ENCODE assay signal across 13 cellular contexts in genomic region chr6:108651287-108651686, GRCh38.
DNase-seq lines count a peak whose midpoint lies in the region; ATAC-seq, FAIRE-seq and TF ChIP-seq lines count a peak whose summit lies in the region.
"Had no signal": no experiment of that assay in that cellular context is flagged by ENCODE, and none has a peak within 500 bp of the region (broad histone marks: within the 10 kb centered on the region; RNA-seq: fewer than 3 reads in every experiment).

No MANE protein-coding gene starts in this region.

- DNase-seq in GM12878 (ENCODE audit: low read depth, low spot score) (no peak), lung (ENCODE audit: low spot score) (no peak), NCI-H82 treated with DMSO at 0.1 percent for 48 hours (lab: John Stamatoyannopoulos, UW; ENCODE audit: unreplicated experiment) (no peak), A673 (ENCODE audit: low spot score) (no peak)
- no peak for DNase-seq in stimulated activated effector memory CD8-positive, alpha-beta T cell treated with anti-CD3 and anti-CD28 coated beads, Interleukin-12 subunit alpha, Interleukin-12 subunit beta, amount 100 ng/mL, for 72 hours (ENCODE audit: low spot score in 2 of 2)
- DNase-seq: activated CD4-positive, alpha-beta memory T cell treated with anti-CD3 and anti-CD28 coated beads, Interleukin-2, amount 10 ng/mL, durations not matched to agents 7 days and 5 days; activated gamma-delta T cell; Kasumi-1; nephron progenitor cell had no signal

- no peak for ATAC-seq in GM12878
- ATAC-seq in lung (ENCODE audit: insufficient read depth, low FRiP score) = no peak
- no peak for ATAC-seq in stimulated activated effector memory CD8-positive, alpha-beta T cell treated with anti-CD3 and anti-CD28 coated beads, Interleukin-12 subunit alpha, Interleukin-12 subunit beta, amount 100 ng/mL, for 72 hours
- no peak for ATAC-seq in GM21367 (IDR thresholded peaks at IDR 0.05; ENCODE audit: unreplicated experiment)

- H2AFZ ChIP-seq in KMS-11 (ENCODE audit: low read depth) (no peak overlapping the region), GM12878 (ENCODE audit: control insufficient read depth, low read depth, low read length) (no peak overlapping the region)

- no peaks in the 10 kb centered on the region for H3K36me3 Mint-ChIP-seq in stimulated activated effector memory CD8-positive, alpha-beta T cell treated with anti-CD3 and anti-CD28 coated beads, Interleukin-12 subunit alpha, Interleukin-12 subunit beta, amount 100 ng/mL, for 72 hours

- peak; percentile 44 for FAIRE-seq in GM12878 (lab: Jason Lieb, UNC)

- TF ChIP-seq EP300 in GM12878 (IDR thresholded peaks at IDR 0.05; ENCODE audit: borderline replicate concordance in 1 of 2, control insufficient read depth in 1 of 2, low read depth in 2 of 2, low read length in 2 of 2) = no peak

- H3K36me3 ChIP-seq in KMS-11 (ENCODE audit: insufficient read depth) = no peaks in the 10 kb centered on the region
- H3K36me3 ChIP-seq in GM12878 (ENCODE audit: control insufficient read depth in 2 of 2, insufficient read depth in 2 of 2, low read length in 1 of 2) = no peaks in the 10 kb centered on the region; a peak in 1 of 4 replicates
- H3K36me3 ChIP-seq in lung (ENCODE audit: control insufficient read depth in 2 of 2, insufficient read depth in 2 of 2, low read length in 2 of 2) = no peaks in the 10 kb centered on the region
- no peaks in the 10 kb centered on the region for H3K36me3 ChIP-seq in stomach smooth muscle (ENCODE audit: control insufficient read depth in 2 of 2, insufficient read depth in 2 of 2, low read length in 2 of 2)
- H3K36me3 ChIP-seq in A673 (ENCODE audit: insufficient read depth, low read length, poor library complexity, severe bottlenecking) = no peaks in the 10 kb centered on the region

- 77% methylated on average over 3 of the region's 3 CpGs for WGBS in GM12878 (ENCODE audit: insufficient coverage, insufficient replicate concordance, low lambda C conversion rate, missing lambda C conversion rate)
- WGBS in lung, 2 donors = 72 to 73% methylated on average over 3 of the region's 3 CpGs

- TF ChIP-seq RAD21 in GM12878 (IDR thresholded peaks at IDR 0.05; ENCODE audit: insufficient read depth, low read depth, low read length) = no peak

- H4K20me1 ChIP-seq in KMS-11 (ENCODE audit: insufficient read depth) (peaks cover 6% of the 10 kb centered on the region), GM12878 (ENCODE audit: control insufficient read depth, insufficient read depth) (no peaks in the 10 kb centered on the region; the same call in none of the 2 replicates)

- no peak overlapping the region for H3K4me3 Mint-ChIP-seq in stimulated activated effector memory CD8-positive, alpha-beta T cell treated with anti-CD3 and anti-CD28 coated beads, Interleukin-12 subunit alpha, Interleukin-12 subunit beta, amount 100 ng/mL, for 72 hours
- H3K4me3 Mint-ChIP-seq: activated CD4-positive, alpha-beta memory T cell treated with anti-CD3 and anti-CD28 coated beads, Interleukin-2, amount 10 ng/mL, durations not matched to agents 7 days and 5 days; central memory CD8-positive, alpha-beta T cell; nephron progenitor cell had no signal

- H3K27ac ChIP-seq in KMS-11 (peak overlapping the region; percentile 58; the same call in 1 of the 2 replicates), GM12878 (ENCODE audit: control insufficient read depth, insufficient read depth) (no peak overlapping the region), lung (ENCODE audit: low read depth in 1 of 2, low read length in 1 of 2) (peak overlapping the region; percentile 34 to 86), stomach smooth muscle (ENCODE audit: low read length) (peak overlapping the region; percentile 50), A673 (ENCODE audit: low read depth, low read length, poor library complexity, severe bottlenecking) (no peak overlapping the region)

- H3K27me3 ChIP-seq in KMS-11 (ENCODE audit: insufficient read depth, low read depth) = no peaks in the 10 kb centered on the region
- no peaks in the 10 kb centered on the region for H3K27me3 ChIP-seq in GM12878 (replicated peaks in 1 of 2; ENCODE audit: control insufficient read depth in 2 of 2, insufficient read depth in 2 of 2, low read length in 1 of 2)
- no peaks in the 10 kb centered on the region for H3K27me3 ChIP-seq in lung (ENCODE audit: control insufficient read depth, insufficient read depth)
- no peaks in the 10 kb centered on the region for H3K27me3 ChIP-seq in stomach smooth muscle (ENCODE audit: control insufficient read depth in 1 of 2, insufficient read depth in 2 of 2, low read length in 2 of 2)
- no peaks in the 10 kb centered on the region for H3K27me3 ChIP-seq in A673 (replicated peaks; ENCODE audit: insufficient read depth, low read depth, low read length, poor library complexity)

- in situ Hi-C loops in GM12878 (cut with MboI) = no loop called here

- no peak for TF ChIP-seq POLR2A in GM12878 (IDR thresholded peaks at IDR 0.05; ENCODE audit: low read depth, low read length)

- H3K4me2 ChIP-seq in KMS-11 (peak overlapping the region; percentile 39; the same call in 1 of the 2 replicates), GM12878 (ENCODE audit: control insufficient read depth, insufficient read depth) (no peak overlapping the region)

- no peaks in the 10 kb centered on the region for H3K9me3 Mint-ChIP-seq in stimulated activated effector memory CD8-positive, alpha-beta T cell treated with anti-CD3 and anti-CD28 coated beads, Interleukin-12 subunit alpha, Interleukin-12 subunit beta, amount 100 ng/mL, for 72 hours
- H3K9me3 Mint-ChIP-seq: activated CD4-positive, alpha-beta memory T cell treated with anti-CD3 and anti-CD28 coated beads, Interleukin-2, amount 10 ng/mL, durations not matched to agents 7 days and 5 days; central memory CD8-positive, alpha-beta T cell; nephron progenitor cell had no signal

- peaks cover 100% of the 10 kb centered on the region for H3K79me2 ChIP-seq in KMS-11 (ENCODE audit: insufficient read depth, low read depth)
- no peaks in the 10 kb centered on the region; the same call in 1 of the 2 replicates for H3K79me2 ChIP-seq in GM12878 (ENCODE audit: control insufficient read depth, insufficient read depth, low read length)

- SMC1A ChIA-PET in GM12878 (lab: Charles Lee; ENCODE audit: uncharacterized antibody, unreplicated experiment) = interaction anchor here (0.7 to 1.7 kb wide), 3 partner anchors 10 to 52 kb away, joined by 3 to 4 read pairs (median 3); no protein-coding TSS in a partner anchor

- H3K9ac ChIP-seq in KMS-11 = no peak overlapping the region
- H3K9ac ChIP-seq in GM12878 (ENCODE audit: control insufficient read depth, insufficient read depth, low read length) = no peak overlapping the region
- H3K9ac ChIP-seq in stomach smooth muscle (ENCODE audit: low read length in 2 of 2) = peak overlapping the region in 1 of 2 donors; percentile 46

- intact Hi-C loops in GM12878 (cut with micrococcal nuclease; ENCODE audit: unreplicated experiment) (no loop called here), A673 (cut with micrococcal nuclease; ENCODE audit: unreplicated experiment) (no loop called here)

- H3K4me1 Mint-ChIP-seq in stimulated activated effector memory CD8-positive, alpha-beta T cell treated with anti-CD3 and anti-CD28 coated beads, Interleukin-12 subunit alpha, Interleukin-12 subunit beta, amount 100 ng/mL, for 72 hours = peaks cover 52% of the 10 kb centered on the region

- RAD21 ChIA-PET in GM12878 (lab: Charles Lee; ENCODE audit: unreplicated experiment) = interaction anchor here (0.6 kb wide), 1 partner anchor 29 kb away, joined by 4 read pairs; no protein-coding TSS in a partner anchor

- BruUV-seq in GM12878 (replicated peaks; lab: Mats Ljungman, UMichigan) (no TSS peak), A673 (replicated peaks; lab: Mats Ljungman, UMichigan) (no TSS peak)

- H3K4me1 ChIP-seq in KMS-11 (ENCODE audit: low read depth, poor library complexity, severe bottlenecking) = peaks cover 96% of the 10 kb centered on the region
- H3K4me1 ChIP-seq in GM12878 (ENCODE audit: control insufficient read depth, insufficient read depth, low read length) = no peaks in the 10 kb centered on the region
- peaks cover 17 to 79% of the 10 kb centered on the region in 2 donors for H3K4me1 ChIP-seq in lung (ENCODE audit: control insufficient read depth in 2 of 2, insufficient read depth in 2 of 2, low read length in 2 of 2)
- peaks cover 57% of the 10 kb centered on the region for H3K4me1 ChIP-seq in stomach smooth muscle (ENCODE audit: control insufficient read depth, insufficient read depth, low read length)
- H3K4me1 ChIP-seq in A673 (ENCODE audit: insufficient read depth, low read length, poor library complexity, severe bottlenecking) = peaks cover 12% of the 10 kb centered on the region

- CTCF ChIA-PET in GM12878 (lab: Yijun Ruan, JAX) = interaction anchor here (1.1 kb wide), 2 partner anchors 27 to 83 kb away, joined by 3 read pairs; no protein-coding TSS in a partner anchor
- CTCF ChIA-PET in A673 (lab: Charles Lee) = no interaction called here

- no peak for TF ChIP-seq CTCF in KMS-11 (conservative IDR thresholded peaks at IDR 0.05; ENCODE audit: low read depth, low read length)
- no peak for TF ChIP-seq CTCF in GM12878 (IDR thresholded peaks at IDR 0.05 in 2 of 3, conservative IDR thresholded peaks at IDR 0.05 in 1 of 3; ENCODE audit: control insufficient read depth in 2 of 3, extremely low read depth in 1 of 3, insufficient read depth in 1 of 3, low read depth in 3 of 3, low read length in 3 of 3)
- no peak for TF ChIP-seq CTCF in lung (IDR thresholded peaks at IDR 0.05; ENCODE audit: control extremely low read depth, extremely low read depth)
- no peak for TF ChIP-seq CTCF in A673 (conservative IDR thresholded peaks at IDR 0.05; ENCODE audit: low read depth, low read length)

- H3K9me3 ChIP-seq in GM12878 (replicated peaks; ENCODE audit: control insufficient read depth, insufficient read depth, low read length) = no peaks in the 10 kb centered on the region
- H3K9me3 ChIP-seq in lung (ENCODE audit: control insufficient read depth in 2 of 2, insufficient read depth in 1 of 2, low read length in 1 of 2) = no peaks in the 10 kb centered on the region
- H3K9me3 ChIP-seq in stomach smooth muscle (ENCODE audit: control insufficient read depth in 2 of 2, low read length in 2 of 2) = no peaks in the 10 kb centered on the region
- H3K9me3 ChIP-seq in A673 (ENCODE audit: low read depth, low read length, poor library complexity, severe bottlenecking) = no peaks in the 10 kb centered on the region

- H3K4me3 ChIP-seq in KMS-11 (IDR thresholded peaks at IDR 0.05; ENCODE audit: insufficient read depth, low read depth, low read length) (no peak overlapping the region), GM12878 (no peak overlapping the region), lung (no peak overlapping the region), stomach smooth muscle (ENCODE audit: low read length in 2 of 2) (no peak overlapping the region), A673 (ENCODE audit: low read depth, low read length, poor library complexity, severe bottlenecking) (no peak overlapping the region)

- no peak overlapping the region for H3K27ac Mint-ChIP-seq in stimulated activated effector memory CD8-positive, alpha-beta T cell treated with anti-CD3 and anti-CD28 coated beads, Interleukin-12 subunit alpha, Interleukin-12 subunit beta, amount 100 ng/mL, for 72 hours
- H3K27ac Mint-ChIP-seq: activated CD4-positive, alpha-beta memory T cell treated with anti-CD3 and anti-CD28 coated beads, Interleukin-2, amount 10 ng/mL, durations not matched to agents 7 days and 5 days; nephron progenitor cell had no signal

- POLR2A ChIA-PET in GM12878 (lab: Charles Lee) (interaction anchor here (0.5 kb wide), 1 partner anchor 839 kb away, joined by 10 read pairs; no protein-coding TSS in a partner anchor), A673 (lab: Charles Lee; ENCODE audit: low non-redundant PET) (no interaction called here)

Comparison
In these comparisons a context has a peak if more than half of its experiments do, and no peak if none do; other contexts are left out.
1. H3K27ac ChIP-seq: peak in KMS-11 (single experiment), lung (2 of 2) and stomach smooth muscle (single experiment); none in GM12878 (single experiment) and A673 (single experiment).